29 cellular contexts compared by ENCODE assay signal in the genomic region with DNA sequence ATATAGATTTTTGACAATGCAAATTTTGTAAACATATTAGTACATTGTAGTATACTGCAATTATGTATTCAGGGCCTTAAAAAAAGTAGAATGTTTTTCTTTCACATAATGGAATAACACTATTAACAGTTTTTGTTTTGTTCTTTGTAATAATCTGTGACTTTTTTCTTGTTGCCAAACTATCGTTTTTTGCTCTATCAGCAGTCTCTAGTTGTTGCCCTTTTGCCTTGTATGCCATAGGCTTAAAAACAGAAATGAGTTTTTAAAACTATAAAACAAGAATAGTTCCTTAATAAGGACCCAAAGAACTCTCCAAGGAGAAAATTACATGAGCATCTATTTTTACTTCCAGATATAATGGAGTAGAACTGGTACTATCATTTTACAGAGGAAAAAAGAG. TPM values are rescaled to one million over a fixed set of nuclear protein-coding genes. Genes with fewer than 3 reads are reported as not detected.
DNase-seq lines count a peak whose midpoint lies in the region; ATAC-seq, FAIRE-seq and TF ChIP-seq lines count a peak whose summit lies in the region.
"Had no signal": no experiment of that assay in that cellular context is flagged by ENCODE, and none has a peak within 500 bp of the region (broad histone marks: within the 10 kb centered on the region; RNA-seq: fewer than 3 reads in every experiment).

No MANE protein-coding gene starts in this region.

- POLR2A ChIA-PET in HepG2 (lab: Yijun Ruan, JAX), result no interaction called here

- H3K36me3 ChIP-seq in HepG2 (replicated peaks in 1 of 2; ENCODE audit: control insufficient read depth in 1 of 2, insufficient read depth in 2 of 2, low read length in 2 of 2) (no peaks in the 10 kb centered on the region), right lobe of liver (no peaks in the 10 kb centered on the region), SK-N-MC (ENCODE audit: insufficient read depth, low read length) (no peaks in the 10 kb centered on the region)
- H3K36me3 ChIP-seq: ascending aorta, cardiac muscle cell, left lung, tibial nerve, WERI-Rb-1 had no signal

- H3K27me3 ChIP-seq in HepG2 (ENCODE audit: control insufficient read depth in 1 of 2, insufficient read depth in 2 of 2, low read length in 2 of 2), result no peaks in the 10 kb centered on the region
- H3K27me3 ChIP-seq in right lobe of liver, result no peaks in the 10 kb centered on the region
- H3K27me3 ChIP-seq in foreskin keratinocyte, result no peaks in the 10 kb centered on the region
- H3K27me3 ChIP-seq: ascending aorta, cardiac muscle cell, left lung, tibial nerve had no signal

- ATAC-seq in HepG2 (no peak), right lobe of liver (no peak), foreskin keratinocyte (no peak)
- ATAC-seq: activated naive CD4-positive, alpha-beta T cell treated with anti-CD3 and anti-CD28 coated beads, Interleukin-2, amount 50 U/mL, for 72 hours; activated T-cell treated with anti-CD3 and anti-CD28 coated beads, Interleukin-2, amount 50 U/mL, for 72 hours; left lung; Right ventricle myocardium inferior had no signal

- no peak overlapping the region for H3K4me3 ChIP-seq in HepG2 (replicated peaks in 1 of 3; ENCODE audit: insufficient read depth in 1 of 3, low read depth in 2 of 3, low read length in 3 of 3)
- H3K4me3 ChIP-seq in right lobe of liver, result no peak overlapping the region
- 0 out of 2 replicates have a peak overlapping the region, but pooled peaks have one; percentile 25 for H3K4me3 ChIP-seq in SK-N-MC
- H3K4me3 ChIP-seq: ascending aorta, cardiac muscle cell, left lung, PC-9, skin epidermis, tibial nerve had no signal

- peaks cover 12% of the 10 kb centered on the region for H4K20me1 ChIP-seq in HepG2 (ENCODE audit: insufficient read depth, low read length)

- H3K4me3 Mint-ChIP-seq in nephron progenitor cell, result no peak overlapping the region
- H3K4me3 Mint-ChIP-seq: endodermal cell had no signal

- H3K4me1 Mint-ChIP-seq in nephron progenitor cell, result no peaks in the 10 kb centered on the region

- 96% methylated on average over 1 of the region's 1 CpG for WGBS in HepG2 (ENCODE audit: low lambda C conversion rate)
- 0% methylated on average over 1 of the region's 1 CpG for WGBS in right lobe of liver (ENCODE audit: insufficient coverage, low coverage, low lambda C conversion rate, missing lambda C conversion rate)

- TF ChIP-seq RAD21 in HepG2 (CRISPR knock-in tag; IDR thresholded peaks at IDR 0.05), result no peak

- no peak overlapping the region for H3K4me2 ChIP-seq in HepG2 (ENCODE audit: low read depth, low read length)
- H3K4me2 ChIP-seq: PC-9 had no signal

- no peak for DNase-seq in HepG2 (ENCODE audit: low spot score)
- DNase-seq in right lobe of liver, result no peak
- DNase-seq in SK-N-MC (ENCODE audit: low read depth, low spot score), result no peak
- DNase-seq in foreskin keratinocyte, result no peak
- no peak for DNase-seq in ecto neural progenitor cell (ENCODE audit: low spot score)
- DNase-seq in NCI-H2171 treated with DMSO at 0.1 percent for 48 hours (lab: John Stamatoyannopoulos, UW), result no peak
- no peak for DNase-seq in DMS114 treated with DMSO at 0.1 percent for 48 hours (lab: John Stamatoyannopoulos, UW; ENCODE audit: unreplicated experiment)
- no peak for DNase-seq in nephron progenitor cell
- DNase-seq: ACHN; activated CD4-positive, alpha-beta T cell treated with anti-CD3 and anti-CD28 coated beads, Interleukin-2, amount 10 ng/mL, durations not matched to agents 24 days and 14 days; activated T-cell treated with anti-CD3 and anti-CD28 coated beads, Interleukin-2, amount 50 U/mL, for 72 hours; cortex of kidney; endodermal cell; hippocampal formation; left lung; NCI-H1105; NCI-H2029; NCI-H526; PC-9; stimulated activated CD4-positive, alpha-beta T cell treated with anti-CD3 and anti-CD28 coated beads, Interleukin-1b, Interleukin-23, amount 100 ng/mL, for 48 hours; T1000; WERI-Rb-1 had no signal

- CTCF ChIA-PET in HepG2 (lab: Yijun Ruan, JAX; ENCODE audit: low intra/inter-chr PET ratio, low total read pairs), result no interaction called here

- no peak for TF ChIP-seq POLR2A in HepG2 (IDR thresholded peaks at IDR 0.05; ENCODE audit: insufficient read depth in 1 of 2, low read depth in 2 of 2, low read length in 2 of 2)
- no peak for TF ChIP-seq POLR2A in right lobe of liver (IDR thresholded peaks at IDR 0.05)

- H3K4me1 ChIP-seq in HepG2 (ENCODE audit: insufficient read depth, low read length) (peaks cover 32% of the 10 kb centered on the region), right lobe of liver (peaks cover 0 to 53% (median 10%) of the 10 kb centered on the region in 4 donors), foreskin keratinocyte (peaks cover 37% of the 10 kb centered on the region)

- intact Hi-C loops in HepG2 (cut with micrococcal nuclease; ENCODE audit: unreplicated experiment), result no loop called here
- intact Hi-C loops in right lobe of liver (cut with DNase I), result no loop called here

- TF ChIP-seq CTCF in HepG2 (CRISPR knock-in tag; IDR thresholded peaks at IDR 0.05) (no peak), right lobe of liver (IDR thresholded peaks at IDR 0.05) (no peak), foreskin keratinocyte (conservative IDR thresholded peaks at IDR 0.05) (no peak), nephron progenitor cell (IDR thresholded peaks at IDR 0.05) (no peak)

- H3K9me3 ChIP-seq in HepG2 (ENCODE audit: low read length) (no peaks in the 10 kb centered on the region), right lobe of liver (no peaks in the 10 kb centered on the region), SK-N-MC (ENCODE audit: low read depth, low read length) (no peaks in the 10 kb centered on the region)
- H3K9me3 ChIP-seq: ascending aorta, left lung, tibial nerve had no signal

- in situ Hi-C loops in HepG2 (cut with HindIII; ENCODE audit: extremely low pct_ligation_motif_present, low pct_unique_long_range_greater_than_20kb), result no loop called here

- peaks cover 20% of the 10 kb centered on the region for H3K36me3 Mint-ChIP-seq in nephron progenitor cell (ENCODE audit: low read depth)
- H3K36me3 Mint-ChIP-seq: IgD-negative memory B cell had no signal

- FAIRE-seq in HepG2 (lab: Jason Lieb, UNC), result no peak

- H3K27ac Mint-ChIP-seq in nephron progenitor cell, result no peak overlapping the region
- H3K27ac Mint-ChIP-seq: activated CD4-positive, alpha-beta T cell treated with anti-CD3 and anti-CD28 coated beads, Interleukin-2, amount 10 ng/mL, durations not matched to agents 24 days and 14 days; endodermal cell had no signal

- peaks cover 51% of the 10 kb centered on the region for H3K79me2 ChIP-seq in HepG2 (ENCODE audit: insufficient read depth, low read length)

- TF ChIP-seq EP300 in HepG2 (IDR thresholded peaks at IDR 0.05; ENCODE audit: low read depth in 2 of 2, low read length in 2 of 2) (no peak), HepG2 (CRISPR knock-in tag; IDR thresholded peaks at IDR 0.05; ENCODE audit: borderline replicate concordance) (no peak)

- no peaks in the 10 kb centered on the region for H3K9me3 Mint-ChIP-seq in nephron progenitor cell
- H3K9me3 Mint-ChIP-seq: activated CD4-positive, alpha-beta T cell treated with anti-CD3 and anti-CD28 coated beads, Interleukin-2, amount 10 ng/mL, durations not matched to agents 24 days and 14 days; activated naive CD4-positive, alpha-beta T cell treated with anti-CD3 and anti-CD28 coated beads, Interleukin-2, amount 50 U/mL, for 72 hours; activated T-cell treated with anti-CD3 and anti-CD28 coated beads, Interleukin-2, amount 50 U/mL, for 72 hours; endodermal cell had no signal

- no peak overlapping the region for H2AFZ ChIP-seq in HepG2 (ENCODE audit: low read length)
- H2AFZ ChIP-seq: PC-9 had no signal

- H3K9ac ChIP-seq in HepG2 (ENCODE audit: insufficient read depth, low read depth, low read length) (no peak overlapping the region), SK-N-MC (ENCODE audit: insufficient read length) (no peak overlapping the region)

- no TSS peak for BruUV-seq in HepG2 (replicated peaks; lab: Mats Ljungman, UMichigan)

- H3K27ac ChIP-seq in HepG2 (ENCODE audit: extremely low read length, insufficient read depth, low read length) (no peak overlapping the region), right lobe of liver (peak overlapping the region in 1 of 3 donors; percentile 2), SK-N-MC (0 out of 2 replicates have a peak overlapping the region, but pooled peaks have one; percentile 2), foreskin keratinocyte (peak overlapping the region; percentile 54)
- H3K27ac ChIP-seq: cardiac muscle cell, PC-9, WERI-Rb-1 had no signal

- H3K27me3 Mint-ChIP-seq in nephron progenitor cell (ENCODE audit: low read depth, poor library complexity), result no peaks in the 10 kb centered on the region
- H3K27me3 Mint-ChIP-seq: activated CD4-positive, alpha-beta T cell treated with anti-CD3 and anti-CD28 coated beads, Interleukin-2, amount 10 ng/mL, durations not matched to agents 24 days and 14 days; IgD-negative memory B cell had no signal

TF ChIP-seq in HepG2, 621 proteins besides CTCF, POLR2A, EP300 and RAD21 (continues in another document):
- TF ChIP-seq ZNF468 (CRISPR knock-in tag; IDR thresholded peaks at IDR 0.05) (no peak), MAFF (IDR thresholded peaks at IDR 0.05; ENCODE audit: low read depth, low read length) (peak; percentile 33; the same call in 1 of the 2 replicates)

RNA-seq across cellular contexts. Expression of a gene that starts 29.5 kb away (rescaled TPM):
- 36.7 and 38.3 TPM in 2 replicates for total RNA-seq in HepG2 (2016; rRNA removed; fragmentation: Illumina TruSeq; extraction: Trizol)
- total RNA-seq in HepG2 (2016; cell fraction: cytosol; rRNA removed; fragmentation: Illumina TruSeq; extraction: Trizol; ENCODE audit: low read depth), result 45.7 and 61.3 TPM in 2 replicates
- 37.3 and 38.7 TPM in 2 replicates for total RNA-seq in HepG2 (2016; cell fraction: insoluble cytoplasmic fraction; rRNA removed; fragmentation: Illumina TruSeq; extraction: Trizol)
- 33.6 and 33.7 TPM in 2 replicates for total RNA-seq in HepG2 (2016; cell fraction: membrane; rRNA removed; fragmentation: Illumina TruSeq; extraction: Trizol)
- 34.9 and 38.2 TPM in 2 replicates for total RNA-seq in HepG2 (2016; cell fraction: nucleus; rRNA removed; fragmentation: Illumina TruSeq; extraction: Trizol)
- 35.2 and 36.4 TPM in 2 replicates for polyA plus RNA-seq in HepG2 (2011; rRNA removed)
- 21.6 and 24.9 TPM in 2 replicates for polyA plus RNA-seq in HepG2 (2011; cell fraction: cytosol; rRNA removed)
- polyA plus RNA-seq in HepG2 (2011; cell fraction: nucleus; rRNA removed), result 28.2 and 29.2 TPM in 2 replicates
- 26.4 and 35.4 TPM in 2 replicates for polyA plus RNA-seq in HepG2 (2012)
- polyA plus RNA-seq in HepG2 (2016; cell fraction: cytosol; fragmentation: Illumina TruSeq; extraction: Trizol; ENCODE audit: low read depth), result 7.0 and 8.2 TPM in 2 replicates
- polyA plus RNA-seq in HepG2 (2016; cell fraction: insoluble cytoplasmic fraction; fragmentation: Illumina TruSeq; extraction: Trizol; ENCODE audit: low read depth), result 42.5 and 47.8 TPM in 2 replicates
- polyA plus RNA-seq in HepG2 (2016; cell fraction: membrane; fragmentation: Illumina TruSeq; extraction: Trizol; ENCODE audit: low read depth), result 24.4 and 27.4 TPM in 2 replicates
- polyA plus RNA-seq in HepG2 (2016; cell fraction: nucleus; fragmentation: Illumina TruSeq; extraction: Trizol; ENCODE audit: insufficient read depth, low read depth), result 43.8 and 46.7 TPM in 2 replicates
- polyA minus RNA-seq in HepG2 (2011; rRNA and poly(A)+ RNA removed; ENCODE audit: low replicate concordance), result 30.4 and 52.2 TPM in 2 replicates
- polyA minus RNA-seq in HepG2 (2011; cell fraction: cytosol; rRNA and poly(A)+ RNA removed), result 23.2 and 35.8 TPM in 2 replicates
- 70.3 and 84.2 TPM in 2 replicates for polyA minus RNA-seq in HepG2 (2011; cell fraction: nucleus; rRNA and poly(A)+ RNA removed)
- total RNA-seq in right lobe of liver, result 10 to 100 TPM; 17.0 to 68.0 (median 34.0) TPM
- total RNA-seq in foreskin keratinocyte, result 60.1 and 60.4 TPM in 2 replicates
- polyA plus RNA-seq in foreskin keratinocyte, result 40.3 and 42.6 TPM in 2 replicates
